ENCODE assay signal across 21 cellular contexts in genomic region chr13:24356270-24356669, GRCh38. TPM values are rescaled to one million over a fixed set of nuclear protein-coding genes. Genes with fewer than 3 reads are reported as not detected.
DNase-seq lines count a peak whose midpoint lies in the region; ATAC-seq, FAIRE-seq and TF ChIP-seq lines count a peak whose summit lies in the region.
"Had no signal": no experiment of that assay in that cellular context is flagged by ENCODE, and none has a peak within 500 bp of the region (broad histone marks: within the 10 kb centered on the region; RNA-seq: fewer than 3 reads in every experiment).

No MANE protein-coding gene starts in this region.

- H3K27me3 ChIP-seq in H1 (replicated peaks in 1 of 4; ENCODE audit: control insufficient read depth in 3 of 4, extremely low read depth in 1 of 4, insufficient read depth in 3 of 4, low read length in 3 of 4): peaks cover 0 to 2% (median 0%) of the 10 kb centered on the region in 4 experiments; a peak in 1 of 7 replicates
- H3K27me3 ChIP-seq in osteoblast (ENCODE audit: insufficient read depth, low read length): no peaks in the 10 kb centered on the region
- no peaks in the 10 kb centered on the region for H3K27me3 ChIP-seq in Karpas-422 (ENCODE audit: low read length)
- H3K27me3 ChIP-seq: BE2C had no signal

- POLR2A ChIA-PET in H1 (lab: Charles Lee; ENCODE audit: partially characterized antibody): no interaction called here

- FAIRE-seq in GM18507 (lab: Jason Lieb, UNC) (peak; percentile 21), HTR-8/SVneo (lab: Jason Lieb, UNC) (peak; percentile 98), H1 (lab: Jason Lieb, UNC) (peak; percentile 60), urothelium cell line (lab: Jason Lieb, UNC) (no peak)
- FAIRE-seq: D721Med, G401.6, GM19239, H54 had no signal

- H3K23ac ChIP-seq in H1 (ENCODE audit: insufficient read length): no peak overlapping the region

- H3K4me1 ChIP-seq in H1 (replicated peaks in 1 of 4; ENCODE audit: control insufficient read depth in 3 of 4, insufficient read depth in 4 of 4, low read length in 3 of 4): no peaks in the 10 kb centered on the region
- no peaks in the 10 kb centered on the region for H3K4me1 ChIP-seq in osteoblast (ENCODE audit: insufficient read depth, low read length)
- H3K4me1 ChIP-seq in Karpas-422 (ENCODE audit: low read length): no peaks in the 10 kb centered on the region
- H3K4me1 ChIP-seq: BE2C had no signal

- no peaks in the 10 kb centered on the region for H3K79me1 ChIP-seq in H1 (ENCODE audit: low read depth, low read length)

- H3K4ac ChIP-seq in H1 (replicated peaks; ENCODE audit: insufficient read length, low read depth, low read length): peak overlapping the region; percentile 83

- no peak overlapping the region for H2BK20ac ChIP-seq in H1 (ENCODE audit: low read length)

- H3K9ac ChIP-seq in H1 (replicated peaks in 1 of 4; ENCODE audit: extremely low read depth in 1 of 4, low read depth in 3 of 4, low read length in 3 of 4) (peak overlapping the region in 1 of 4 experiments; percentile 30; a peak in 3 of 7 replicates), Karpas-422 (ENCODE audit: low read length) (no peak overlapping the region)
- H3K9ac ChIP-seq: GM23248, KMS-11 had no signal

- peaks cover 0 to 7% (median 0%) of the 10 kb centered on the region in 4 experiments; a peak in 1 of 8 replicates for H3K36me3 ChIP-seq in H1 (ENCODE audit: control insufficient read depth in 2 of 4, insufficient read depth in 4 of 4, low read length in 3 of 4)
- no peaks in the 10 kb centered on the region for H3K36me3 ChIP-seq in osteoblast (ENCODE audit: insufficient read depth, low read length)
- H3K36me3 ChIP-seq in Karpas-422 (ENCODE audit: insufficient read depth, low read length): no peaks in the 10 kb centered on the region
- H3K36me3 ChIP-seq: BE2C had no signal

- no peak overlapping the region for H3K14ac ChIP-seq in H1 (ENCODE audit: insufficient read length)

- CTCF ChIA-PET in H1 (lab: Charles Lee; ENCODE audit: partially characterized antibody): no interaction called here

- peak overlapping the region; percentile 35; the same call in 1 of the 2 replicates for H2BK12ac ChIP-seq in H1 (ENCODE audit: low read depth, low read length)

- H3K9me2 ChIP-seq in Karpas-422 (replicated peaks; ENCODE audit: insufficient read depth, low read length): no peaks in the 10 kb centered on the region

- peaks cover 0 to 13% of the 10 kb centered on the region in 2 experiments for H4K20me1 ChIP-seq in H1 (replicated peaks in 1 of 2; ENCODE audit: control insufficient read depth in 1 of 2, insufficient read depth in 2 of 2, low read length in 2 of 2)
- no peaks in the 10 kb centered on the region for H4K20me1 ChIP-seq in osteoblast (ENCODE audit: insufficient read depth, low read length)
- no peaks in the 10 kb centered on the region for H4K20me1 ChIP-seq in Karpas-422 (ENCODE audit: insufficient read depth, low read depth, low read length)

- no peaks in the 10 kb centered on the region for H3K79me2 ChIP-seq in H1 (ENCODE audit: control insufficient read depth in 1 of 2, insufficient read depth in 2 of 2, low read length in 2 of 2)
- H3K79me2 ChIP-seq in osteoblast (ENCODE audit: insufficient read depth, low read length): no peaks in the 10 kb centered on the region
- H3K79me2 ChIP-seq in Karpas-422 (ENCODE audit: low read length): no peaks in the 10 kb centered on the region

- no peak overlapping the region for H3K18ac ChIP-seq in H1 (ENCODE audit: extremely low read depth, low read length)

- peak overlapping the region; percentile 11 for H4K91ac ChIP-seq in H1 (replicated peaks; ENCODE audit: insufficient read length, low read length)

- DNase-seq in GM18507 (ENCODE audit: extremely low spot score, insufficient read length, low read depth) (no peak), HTR-8/SVneo (ENCODE audit: insufficient read length, low spot score) (no peak), H1 (ENCODE audit: low read depth in 1 of 2, low spot score in 2 of 2) (no peak), osteoblast (ENCODE audit: insufficient read length, low spot score, missing footprints) (peak; percentile 27), Karpas-422 (no peak), urothelium cell line (ENCODE audit: low spot score) (no peak)
- DNase-seq: ACHN; BE2C; C1 segment of cervical spinal cord; CD4-positive, CD25-positive, alpha-beta regulatory T cell; CD8-positive, alpha-beta memory T cell; COR-L47; GM23248 had no signal

- H3K4me3 ChIP-seq in H1 (ENCODE audit: extremely low read depth in 1 of 4, insufficient read depth in 2 of 4, low read depth in 3 of 4, low read length in 4 of 4) (no peak overlapping the region), osteoblast (ENCODE audit: insufficient read depth, low read length) (no peak overlapping the region), Karpas-422 (ENCODE audit: low read length) (no peak overlapping the region)
- H3K4me3 ChIP-seq: GM23248 had no signal

- H2AK5ac ChIP-seq in H1 (ENCODE audit: low read depth, low read length): peak overlapping the region; percentile 91

- no peak for TF ChIP-seq RAD21 in H1 (IDR thresholded peaks at IDR 0.05 in 1 of 2, conservative IDR thresholded peaks at IDR 0.05 in 1 of 2; ENCODE audit: low read depth in 2 of 2, low read length in 2 of 2)

- peak overlapping the region; percentile 11; the same call in 1 of the 2 replicates for H2BK5ac ChIP-seq in H1 (ENCODE audit: low read depth, low read length)

- H3K23me2 ChIP-seq in H1 (ENCODE audit: low read depth, low read length): peaks cover 15% of the 10 kb centered on the region

- peak overlapping the region; percentile 42 for H3K56ac ChIP-seq in H1 (replicated peaks; ENCODE audit: insufficient read length, low read depth, low read length)

- TF ChIP-seq CTCF in H1 (IDR thresholded peaks at IDR 0.05; ENCODE audit: control extremely low read depth in 1 of 3, insufficient read depth in 1 of 3, low read depth in 1 of 3, low read length in 3 of 3) (no peak), osteoblast (IDR thresholded peaks at IDR 0.05; ENCODE audit: extremely low read depth, low read depth, low read length) (no peak)

- ATAC-seq in GM21390 (IDR thresholded peaks at IDR 0.05; ENCODE audit: unreplicated experiment): no peak
- ATAC-seq: HCT116 had no signal

- H3K9me3 ChIP-seq in H1 (ENCODE audit: insufficient read depth in 2 of 2, low read depth in 1 of 2, low read length in 1 of 2) (peaks cover 0 to 11% of the 10 kb centered on the region in 2 experiments; a peak in 2 of 4 replicates), osteoblast (ENCODE audit: low read depth, low read length) (no peaks in the 10 kb centered on the region), Karpas-422 (ENCODE audit: low read length) (peaks cover 8% of the 10 kb centered on the region; the same call in 1 of the 2 replicates)

- H3K4me2 ChIP-seq in H1 (ENCODE audit: insufficient read depth in 1 of 2, low read depth in 2 of 2, low read length in 2 of 2): no peak overlapping the region
- no peak overlapping the region for H3K4me2 ChIP-seq in osteoblast (ENCODE audit: insufficient read depth, low read length)
- no peak overlapping the region for H3K4me2 ChIP-seq in Karpas-422 (ENCODE audit: low read depth, low read length, poor library complexity, severe bottlenecking)
- H3K4me2 ChIP-seq: KMS-11 had no signal

- 90 to 100% methylated on average over 1 to 7 of the region's 7 CpGs for WGBS in H1 (ENCODE audit: extremely low coverage in 1 of 2, insufficient coverage in 1 of 2, insufficient read length in 1 of 2, insufficient replicate concordance in 2 of 2, low coverage in 1 of 2, low lambda C conversion rate in 2 of 2, missing lambda C conversion rate in 1 of 2), 2 experiments

- TF ChIP-seq EP300 in H1 (IDR thresholded peaks at IDR 0.05; ENCODE audit: borderline replicate concordance in 1 of 2, low read depth in 2 of 2, low read length in 2 of 2): no peak

- H2AFZ ChIP-seq in H1 (ENCODE audit: low read length): no peak overlapping the region
- no peak overlapping the region for H2AFZ ChIP-seq in osteoblast (ENCODE audit: low read length)
- no peak overlapping the region for H2AFZ ChIP-seq in Karpas-422 (ENCODE audit: low read length)
- H2AFZ ChIP-seq: GM23248 had no signal

- H4K8ac ChIP-seq in H1 (ENCODE audit: extremely low read depth, insufficient read depth, low read length): no peak overlapping the region

- H3K27ac ChIP-seq in H1 (ENCODE audit: low read depth, low read length) (no peak overlapping the region; the same call in 1 of the 2 replicates), osteoblast (ENCODE audit: low read depth, low read length) (no peak overlapping the region), Karpas-422 (ENCODE audit: low read length) (no peak overlapping the region)
- H3K27ac ChIP-seq: GM23248, KMS-11 had no signal

- H2BK120ac ChIP-seq in H1 (replicated peaks; ENCODE audit: low read depth, low read length): no peak overlapping the region

- TF ChIP-seq POLR2A in H1 (IDR thresholded peaks at IDR 0.05; ENCODE audit: control extremely low read depth in 1 of 2, low read depth in 2 of 2, low read length in 2 of 2): no peak

- H2BK15ac ChIP-seq in H1 (ENCODE audit: low read length): no peak overlapping the region

- H4K5ac ChIP-seq in H1 (ENCODE audit: insufficient read length, low read depth, low read length): no peak overlapping the region

TF ChIP-seq in H1, 55 proteins besides CTCF, POLR2A, EP300 and RAD21 (continues in another document):
- TF ChIP-seq GABPA (IDR thresholded peaks at IDR 0.05; ENCODE audit: borderline replicate concordance, insufficient read depth, low read length) (no peak), SP2 (IDR thresholded peaks at IDR 0.05; ENCODE audit: low read length) (no peak), FOSL1 (IDR thresholded peaks at IDR 0.05; ENCODE audit: insufficient read depth, low read depth, low read length) (no peak), BRCA1 (IDR thresholded peaks at IDR 0.05; ENCODE audit: low read depth, low read length) (no peak), SAP30 (IDR thresholded peaks at IDR 0.05; ENCODE audit: insufficient read depth, insufficient replicate concordance, low read length) (no peak)

RNA-seq across cellular contexts. Expression of gene C1QTNF9, which starts 46.9 kb away (rescaled TPM):
- total RNA-seq in H1 (2021; fragmentation: NEBNext Ultra II Directional; extraction: Animal tissue kit (Norgen Biotek cat#: 25700)): not detected in 2 replicates
- polyA plus RNA-seq in H1 (2011; rRNA removed): not detected in 2 replicates
- not detected for polyA plus RNA-seq in H1 (2011; cell fraction: cytosol; rRNA removed)
- polyA plus RNA-seq in H1 (2011; cell fraction: nucleus; rRNA removed): not detected
- polyA plus RNA-seq in H1 (2012, experiment 1 of 2): not detected in 4 replicates
- not detected for polyA plus RNA-seq in H1 (2012, experiment 2 of 2)
- polyA plus RNA-seq in H1 (2013, experiment 1 of 2): not detected
- not detected for polyA plus RNA-seq in H1 (2013, experiment 2 of 2)
- not detected in 2 replicates for polyA minus RNA-seq in H1 (2011; rRNA and poly(A)+ RNA removed)
- polyA minus RNA-seq in H1 (2011; cell fraction: cytosol; rRNA and poly(A)+ RNA removed): not detected
- polyA minus RNA-seq in H1 (2011; cell fraction: nucleus; rRNA and poly(A)+ RNA removed): not detected
- total RNA-seq in osteoblast: under 0.01 TPM in 1 of 2 replicates, not detected in the other
- not detected in 2 replicates for total RNA-seq in Karpas-422 (2014; rRNA removed; shearing (Covaris generic); ENCODE audit: low replicate concordance)
- total RNA-seq: A172; CD8-positive, alpha-beta memory T cell; GM23248 had no signal
- polyA plus RNA-seq: CD4-positive, CD25-positive, alpha-beta regulatory T cell; CD8-positive, alpha-beta memory T cell had no signal
